15 cellular contexts compared by ENCODE assay signal in genomic region chr3:114241259-114241658, GRCh38. TPM values are rescaled to one million over a fixed set of nuclear protein-coding genes. Genes with fewer than 3 reads are reported as not detected.
DNase-seq lines count a peak whose midpoint lies in the region; ATAC-seq and TF ChIP-seq lines count a peak whose summit lies in the region.
"Had no signal": no experiment of that assay in that cellular context is flagged by ENCODE, and none has a peak within 500 bp of the region (broad histone marks: within the 10 kb centered on the region; RNA-seq: fewer than 3 reads in every experiment).

No MANE protein-coding gene starts in this region.

- TF ChIP-seq CTCF in CD8-positive, alpha-beta T cell (IDR thresholded peaks at IDR 0.05) = no peak

- CTCF ChIA-PET in activated CD4-positive, alpha-beta T cell treated with anti-CD3 and anti-CD28 coated beads for 36 hours (lab: Charles Lee) = interaction anchor here (1.1 kb wide), 1 partner anchor 44 kb away, joined by 3 read pairs; no protein-coding TSS in a partner anchor
- CTCF ChIA-PET in CD8-positive, alpha-beta T cell (lab: Charles Lee) = interaction anchor here (0.7 to 1.5 kb wide), 3 partner anchors 49 to 1588 kb away, joined by 3 to 7 read pairs (median 3); no protein-coding TSS in a partner anchor

- H3K4me1 Mint-ChIP-seq in activated CD4-positive, alpha-beta T cell treated with anti-CD3 and anti-CD28 coated beads for 36 hours = peaks cover 29% of the 10 kb centered on the region
- H3K4me1 Mint-ChIP-seq in CD4-positive, CD25-positive, alpha-beta regulatory T cell = peaks cover 11 to 29% (median 20%) of the 10 kb centered on the region in 4 donors
- H3K4me1 Mint-ChIP-seq in activated T-helper 2 cell treated with anti-CD3 and anti-CD28 coated beads, Interferon-gamma antibody, Interleukin-2, Interleukin-4, amounts not matched to agents 10 μg/mL and 5 μg/mL and 100 μg/mL, durations not matched to agents 14 hours and 24 hours and 36 hours (ENCODE audit: low read depth) = peaks cover 36% of the 10 kb centered on the region
- H3K4me1 Mint-ChIP-seq in memory B cell = peaks cover 11% of the 10 kb centered on the region
- peaks cover 10% of the 10 kb centered on the region for H3K4me1 Mint-ChIP-seq in CD8-positive, alpha-beta T cell (ENCODE audit: low read depth)

- H3K27me3 ChIP-seq in CD4-positive, CD25-positive, alpha-beta regulatory T cell (ENCODE audit: control insufficient read depth, insufficient read depth, low read length) = no peaks in the 10 kb centered on the region
- H3K27me3 ChIP-seq in CD8-positive, alpha-beta T cell (ENCODE audit: insufficient read depth, low read length) = no peaks in the 10 kb centered on the region
- H3K27me3 ChIP-seq: Peyer's patch had no signal

- no peaks in the 10 kb centered on the region for H3K27me3 Mint-ChIP-seq in activated CD4-positive, alpha-beta T cell treated with anti-CD3 and anti-CD28 coated beads for 36 hours
- H3K27me3 Mint-ChIP-seq in CD4-positive, CD25-positive, alpha-beta regulatory T cell = no peaks in the 10 kb centered on the region
- no peaks in the 10 kb centered on the region for H3K27me3 Mint-ChIP-seq in activated T-helper 2 cell treated with anti-CD3 and anti-CD28 coated beads, Interferon-gamma antibody, Interleukin-2, Interleukin-4, amounts not matched to agents 10 μg/mL and 5 μg/mL and 100 μg/mL, durations not matched to agents 14 hours and 24 hours and 36 hours (ENCODE audit: low read depth)
- H3K27me3 Mint-ChIP-seq in memory B cell = no peaks in the 10 kb centered on the region
- H3K27me3 Mint-ChIP-seq in CD8-positive, alpha-beta T cell (ENCODE audit: low read depth) = no peaks in the 10 kb centered on the region
- H3K27me3 Mint-ChIP-seq: B cell had no signal

- no peak overlapping the region for H3K4me3 Mint-ChIP-seq in activated CD4-positive, alpha-beta T cell treated with anti-CD3 and anti-CD28 coated beads for 36 hours
- no peak overlapping the region for H3K4me3 Mint-ChIP-seq in CD4-positive, CD25-positive, alpha-beta regulatory T cell
- no peak overlapping the region for H3K4me3 Mint-ChIP-seq in activated T-helper 2 cell treated with anti-CD3 and anti-CD28 coated beads, Interferon-gamma antibody, Interleukin-2, Interleukin-4, amounts not matched to agents 10 μg/mL and 5 μg/mL and 100 μg/mL, durations not matched to agents 14 hours and 24 hours and 36 hours (ENCODE audit: low read depth)
- H3K4me3 Mint-ChIP-seq in memory B cell = no peak overlapping the region
- H3K4me3 Mint-ChIP-seq in CD8-positive, alpha-beta T cell = no peak overlapping the region
- H3K4me3 Mint-ChIP-seq: B cell had no signal

- DNase-seq in activated CD4-positive, alpha-beta T cell treated with anti-CD3 and anti-CD28 coated beads for 36 hours = no peak
- no peak for DNase-seq in activated CD4-positive, alpha-beta T cell treated with anti-CD3 and anti-CD28 coated beads, Interleukin-2, amount 50 U/mL, for 48 hours
- DNase-seq in CD4-positive, CD25-positive, alpha-beta regulatory T cell = no peak
- no peak for DNase-seq in activated T-helper 2 cell treated with anti-CD3 and anti-CD28 coated beads, Interferon-gamma antibody, Interleukin-2, Interleukin-4, amounts not matched to agents 10 μg/mL and 5 μg/mL and 100 μg/mL, durations not matched to agents 14 hours and 24 hours and 36 hours (ENCODE audit: low spot score)
- no peak for DNase-seq in memory B cell (ENCODE audit: low spot score in 2 of 2)
- DNase-seq in CD8-positive, alpha-beta T cell = no peak
- DNase-seq in NCI-H446 (lab: John Stamatoyannopoulos, UW) = no peak
- DNase-seq: NCI-H1105, NCI-H2081 treated with DMSO at 0.1 percent for 48 hours, Peyer's patch had no signal

- no peak overlapping the region for H3K27ac Mint-ChIP-seq in activated CD4-positive, alpha-beta T cell treated with anti-CD3 and anti-CD28 coated beads for 36 hours
- peak overlapping the region in 2 of 3 donors; percentile 9 to 74 for H3K27ac Mint-ChIP-seq in CD4-positive, CD25-positive, alpha-beta regulatory T cell
- peak overlapping the region; percentile 36 for H3K27ac Mint-ChIP-seq in activated T-helper 2 cell treated with anti-CD3 and anti-CD28 coated beads, Interferon-gamma antibody, Interleukin-2, Interleukin-4, amounts not matched to agents 10 μg/mL and 5 μg/mL and 100 μg/mL, durations not matched to agents 14 hours and 24 hours and 36 hours
- peak overlapping the region; percentile 28 for H3K27ac Mint-ChIP-seq in memory B cell
- H3K27ac Mint-ChIP-seq in CD8-positive, alpha-beta T cell = no peak overlapping the region
- H3K27ac Mint-ChIP-seq: B cell had no signal

- intact Hi-C loops in activated CD4-positive, alpha-beta T cell treated with anti-CD3 and anti-CD28 coated beads for 36 hours (cut with DNase I, micrococcal nuclease) = no loop called here
- intact Hi-C loops in activated T-helper 2 cell treated with anti-CD3 and anti-CD28 coated beads, Interferon-gamma antibody, Interleukin-2, Interleukin-4, amounts not matched to agents 10 μg/mL and 5 μg/mL and 100 μg/mL, durations not matched to agents 14 hours and 24 hours and 36 hours (cut with micrococcal nuclease) = loop anchor here (5.0 kb wide), 1 partner anchor 51 kb away; the partner anchor contains the start of gene TIGIT
- intact Hi-C loops in CD8-positive, alpha-beta T cell (cut with DNase I, micrococcal nuclease) = no loop called here

- ATAC-seq in activated CD4-positive, alpha-beta T cell treated with anti-CD3 and anti-CD28 coated beads for 36 hours = peak; percentile 37
- ATAC-seq in CD4-positive, CD25-positive, alpha-beta regulatory T cell (ENCODE audit: low read depth in 2 of 2) = no peak
- ATAC-seq in memory B cell (ENCODE audit: low read depth) (peak; percentile 75), HG02642 (IDR thresholded peaks at IDR 0.05; ENCODE audit: poor library complexity, unreplicated experiment) (no peak)
- no peak for ATAC-seq in CD8-positive, alpha-beta T cell

- peaks cover 11% of the 10 kb centered on the region for H3K9me3 Mint-ChIP-seq in activated CD4-positive, alpha-beta T cell treated with anti-CD3 and anti-CD28 coated beads for 36 hours (ENCODE audit: low read depth)
- peaks cover 0 to 9% (median 0%) of the 10 kb centered on the region in 7 donors for H3K9me3 Mint-ChIP-seq in CD4-positive, CD25-positive, alpha-beta regulatory T cell
- H3K9me3 Mint-ChIP-seq in activated T-helper 2 cell treated with anti-CD3 and anti-CD28 coated beads, Interferon-gamma antibody, Interleukin-2, Interleukin-4, amounts not matched to agents 10 μg/mL and 5 μg/mL and 100 μg/mL, durations not matched to agents 14 hours and 24 hours and 36 hours = peaks cover 25% of the 10 kb centered on the region
- peaks cover 2% of the 10 kb centered on the region for H3K9me3 Mint-ChIP-seq in memory B cell
- peaks cover 7% of the 10 kb centered on the region for H3K9me3 Mint-ChIP-seq in CD8-positive, alpha-beta T cell

- POLR2A ChIA-PET in activated CD4-positive, alpha-beta T cell treated with anti-CD3 and anti-CD28 coated beads for 36 hours (lab: Charles Lee) = interaction anchor here (0.6 to 1.2 kb wide), 2 partner anchors 26 to 28 kb away, joined by 3 to 8 read pairs; no protein-coding TSS in a partner anchor
- POLR2A ChIA-PET in CD8-positive, alpha-beta T cell (lab: Charles Lee) = interaction anchor here (1.3 to 2.0 kb wide), 3 partner anchors 10 to 19 kb away, joined by 3 to 6 read pairs (median 5); no protein-coding TSS in a partner anchor

- H3K4me1 ChIP-seq in CD4-positive, CD25-positive, alpha-beta regulatory T cell (ENCODE audit: control insufficient read depth, insufficient read depth, low read length, poor library complexity, severe bottlenecking) = peaks cover 4% of the 10 kb centered on the region
- H3K4me1 ChIP-seq in CD8-positive, alpha-beta T cell (ENCODE audit: insufficient read depth, low read length) = peaks cover 2% of the 10 kb centered on the region
- H3K4me1 ChIP-seq: Peyer's patch had no signal

- no peak overlapping the region for H3K4me3 ChIP-seq in CD4-positive, CD25-positive, alpha-beta regulatory T cell (ENCODE audit: low read depth, low read length)
- no peak overlapping the region for H3K4me3 ChIP-seq in CD8-positive, alpha-beta T cell (ENCODE audit: low read depth, low read length)
- H3K4me3 ChIP-seq: Peyer's patch had no signal

- no peaks in the 10 kb centered on the region for H3K9me3 ChIP-seq in CD4-positive, CD25-positive, alpha-beta regulatory T cell (ENCODE audit: control insufficient read depth in 2 of 2, low read length in 2 of 2)
- H3K9me3 ChIP-seq in CD8-positive, alpha-beta T cell (ENCODE audit: low read length) = no peaks in the 10 kb centered on the region
- H3K9me3 ChIP-seq: Peyer's patch had no signal

- no peak overlapping the region for H3K27ac ChIP-seq in CD4-positive, CD25-positive, alpha-beta regulatory T cell (ENCODE audit: insufficient read depth, low read length, poor library complexity, severe bottlenecking)
- H3K27ac ChIP-seq in CD8-positive, alpha-beta T cell (ENCODE audit: low read depth, low read length) = no peak overlapping the region
- H3K27ac ChIP-seq: Peyer's patch had no signal

- no peaks in the 10 kb centered on the region for H3K36me3 ChIP-seq in CD4-positive, CD25-positive, alpha-beta regulatory T cell (ENCODE audit: control insufficient read depth, insufficient read depth, low read length)
- no peaks in the 10 kb centered on the region for H3K36me3 ChIP-seq in CD8-positive, alpha-beta T cell (ENCODE audit: insufficient read depth, low read length)
- H3K36me3 ChIP-seq: Peyer's patch had no signal

- no peaks in the 10 kb centered on the region for H3K36me3 Mint-ChIP-seq in activated CD4-positive, alpha-beta T cell treated with anti-CD3 and anti-CD28 coated beads for 36 hours (ENCODE audit: low read depth)
- peaks cover 7% of the 10 kb centered on the region for H3K36me3 Mint-ChIP-seq in CD4-positive, CD25-positive, alpha-beta regulatory T cell
- H3K36me3 Mint-ChIP-seq in activated T-helper 2 cell treated with anti-CD3 and anti-CD28 coated beads, Interferon-gamma antibody, Interleukin-2, Interleukin-4, amounts not matched to agents 10 μg/mL and 5 μg/mL and 100 μg/mL, durations not matched to agents 14 hours and 24 hours and 36 hours (ENCODE audit: low read depth) = peaks cover 46% of the 10 kb centered on the region
- peaks cover 6% of the 10 kb centered on the region for H3K36me3 Mint-ChIP-seq in memory B cell
- H3K36me3 Mint-ChIP-seq in CD8-positive, alpha-beta T cell = peaks cover 2% of the 10 kb centered on the region

RNA-seq across cellular contexts. Expression of gene ZNF80, which starts 3.9 kb away (rescaled TPM):
- total RNA-seq in activated CD4-positive, alpha-beta T cell treated with anti-CD3 and anti-CD28 coated beads for 36 hours = under 1 TPM; 0.23 to 0.27 TPM
- 1.7 TPM for total RNA-seq in CD4-positive, CD25-positive, alpha-beta regulatory T cell
- polyA plus RNA-seq in CD4-positive, CD25-positive, alpha-beta regulatory T cell = 1 to 10 TPM in 3 of 4 donors, under 1 TPM in 1; 0.36 to 8.4 (median 5.8) TPM
- total RNA-seq in activated T-helper 2 cell treated with anti-CD3 and anti-CD28 coated beads, Interferon-gamma antibody, Interleukin-2, Interleukin-4, amounts not matched to agents 10 μg/mL and 5 μg/mL and 100 μg/mL, durations not matched to agents 14 hours and 24 hours and 36 hours = 0.64 and 0.74 TPM in 2 replicates
- total RNA-seq in CD8-positive, alpha-beta T cell = 1 to 10 TPM; 1.6 TPM
- total RNA-seq: A172, H1, NCI-H460, Peyer's patch had no signal
- polyA plus RNA-seq: H1 had no signal

RNA-seq across cellular contexts. Expression of gene TIGIT, which starts 52.6 kb away (rescaled TPM):
- total RNA-seq in activated CD4-positive, alpha-beta T cell treated with anti-CD3 and anti-CD28 coated beads for 36 hours = 10 to 100 TPM; 23.5 to 25.5 TPM
- 72.8 TPM for total RNA-seq in CD4-positive, CD25-positive, alpha-beta regulatory T cell
- 100 to 1,000 TPM; 210 to 246 (median 236) TPM for polyA plus RNA-seq in CD4-positive, CD25-positive, alpha-beta regulatory T cell
- total RNA-seq in activated T-helper 2 cell treated with anti-CD3 and anti-CD28 coated beads, Interferon-gamma antibody, Interleukin-2, Interleukin-4, amounts not matched to agents 10 μg/mL and 5 μg/mL and 100 μg/mL, durations not matched to agents 14 hours and 24 hours and 36 hours = 6.3 and 6.7 TPM in 2 replicates
- 1 to 10 TPM; 8.7 to 9.8 TPM for total RNA-seq in CD8-positive, alpha-beta T cell
- total RNA-seq: A172, H1, NCI-H460 had no signal

Comparison
In these comparisons a context has a peak if more than half of its experiments do, and no peak if none do; other contexts are left out.
1. ATAC-seq: peak in activated CD4-positive, alpha-beta T cell treated with anti-CD3 and anti-CD28 coated beads for 36 hours (single experiment) and memory B cell (single experiment); none in CD4-positive, CD25-positive, alpha-beta regulatory T cell (0 of 2), CD8-positive, alpha-beta T cell (single experiment) and HG02642 (single experiment).
2. H3K27ac Mint-ChIP-seq: peak in CD4-positive, CD25-positive, alpha-beta regulatory T cell (2 of 3), activated T-helper 2 cell treated with anti-CD3 and anti-CD28 coated beads, Interferon-gamma antibody, Interleukin-2, Interleukin-4, amounts not matched to agents 10 μg/mL and 5 μg/mL and 100 μg/mL, durations not matched to agents 14 hours and 24 hours and 36 hours (single experiment) and memory B cell (single experiment); none in activated CD4-positive, alpha-beta T cell treated with anti-CD3 and anti-CD28 coated beads for 36 hours (single experiment) and CD8-positive, alpha-beta T cell (single experiment).